Comparison of ENCODE assay signal across 1 cellular context in genomic region chr17:46822388-46822921, GRCh38.
TF ChIP-seq lines count a peak whose summit lies in the region.

No MANE protein-coding gene starts in this region.

TF ChIP-seq in K562, 482 proteins besides CTCF, POLR2A, EP300 and RAD21 (continued from another document and continues in another):
- TF ChIP-seq E4F1 (CRISPR knock-in tag; IDR thresholded peaks at IDR 0.05; ENCODE audit: borderline replicate concordance): no peak
- no peak for TF ChIP-seq FIP1L1 (IDR thresholded peaks at IDR 0.05; ENCODE audit: low read depth, low read length, poor library complexity, severe bottlenecking)
- TF ChIP-seq ZNF398 (CRISPR knock-in tag; IDR thresholded peaks at IDR 0.05): no peak
- no peak for TF ChIP-seq CCAR2 (IDR thresholded peaks at IDR 0.05; ENCODE audit: low read depth, low read length)
- TF ChIP-seq NFIC (IDR thresholded peaks at IDR 0.05): peak; percentile 31; the same call in 1 of the 2 replicates
- TF ChIP-seq RBM15 (IDR thresholded peaks at IDR 0.05; ENCODE audit: insufficient read depth, low read length): no peak
- TF ChIP-seq, protein P1, sequence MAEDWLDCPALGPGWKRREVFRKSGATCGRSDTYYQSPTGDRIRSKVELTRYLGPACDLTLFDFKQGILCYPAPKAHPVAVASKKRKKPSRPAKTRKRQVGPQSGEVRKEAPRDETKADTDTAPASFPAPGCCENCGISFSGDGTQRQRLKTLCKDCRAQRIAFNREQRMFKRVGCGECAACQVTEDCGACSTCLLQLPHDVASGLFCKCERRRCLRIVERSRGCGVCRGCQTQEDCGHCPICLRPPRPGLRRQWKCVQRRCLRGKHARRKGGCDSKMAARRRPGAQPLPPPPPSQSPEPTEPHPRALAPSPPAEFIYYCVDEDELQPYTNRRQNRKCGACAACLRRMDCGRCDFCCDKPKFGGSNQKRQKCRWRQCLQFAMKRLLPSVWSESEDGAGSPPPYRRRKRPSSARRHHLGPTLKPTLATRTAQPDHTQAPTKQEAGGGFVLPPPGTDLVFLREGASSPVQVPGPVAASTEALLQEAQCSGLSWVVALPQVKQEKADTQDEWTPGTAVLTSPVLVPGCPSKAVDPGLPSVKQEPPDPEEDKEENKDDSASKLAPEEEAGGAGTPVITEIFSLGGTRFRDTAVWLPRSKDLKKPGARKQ (CRISPR knock-in tag; IDR thresholded peaks at IDR 0.05): no peak
- no peak for TF ChIP-seq KDM2B (CRISPR knock-in tag; IDR thresholded peaks at IDR 0.05)
- peak; percentile 95 for TF ChIP-seq ZBTB33 (CRISPR knock-in tag; IDR thresholded peaks at IDR 0.05)
- TF ChIP-seq MAZ (CRISPR knock-in tag; conservative IDR thresholded peaks at IDR 0.05 in 1 of 2, IDR thresholded peaks at IDR 0.05 in 1 of 2): peak in 1 of 2 experiments; percentile 26; a peak in 1 of 4 replicates
- TF ChIP-seq SRSF3 (IDR thresholded peaks at IDR 0.05; ENCODE audit: insufficient read depth, low read length): no peak
- no peak for TF ChIP-seq ZNF766 (CRISPR knock-in tag; conservative IDR thresholded peaks at IDR 0.05)
- no peak for TF ChIP-seq NFATC3 (IDR thresholded peaks at IDR 0.05)
- no peak for TF ChIP-seq PTTG1 (tag; IDR thresholded peaks at IDR 0.05; ENCODE audit: low read depth)
- no peak for TF ChIP-seq KLF16 (IDR thresholded peaks at IDR 0.05)
- TF ChIP-seq NRF1 (conservative IDR thresholded peaks at IDR 0.05 in 1 of 2, IDR thresholded peaks at IDR 0.05 in 1 of 2): peak; percentile 52 to 62
- peak; percentile 42; the same call in 1 of the 2 replicates for TF ChIP-seq EGR1 (conservative IDR thresholded peaks at IDR 0.05)
- no peak for TF ChIP-seq NR4A1 (CRISPR knock-in tag; IDR thresholded peaks at IDR 0.05)
- 0 out of 2 replicates have a peak, but pooled peaks have one; percentile 26 for TF ChIP-seq NR4A1 (tag; IDR thresholded peaks at IDR 0.05)
- 0 out of 2 replicates have a peak, but pooled peaks have one; percentile 26 for TF ChIP-seq JUN (IDR thresholded peaks at IDR 0.05; ENCODE audit: borderline replicate concordance, low read depth, low read length)
- 0 out of 2 replicates have a peak, but pooled peaks have one; percentile 25 for TF ChIP-seq JUN (CRISPR knock-in tag; IDR thresholded peaks at IDR 0.05; ENCODE audit: borderline replicate concordance)
- TF ChIP-seq AFF1 (IDR thresholded peaks at IDR 0.05; ENCODE audit: low read depth in 1 of 2, partially characterized antibody in 2 of 2): no peak
- TF ChIP-seq CC2D1A (IDR thresholded peaks at IDR 0.05): peak; percentile 54; the same call in 1 of the 2 replicates
- TF ChIP-seq, protein P2, sequence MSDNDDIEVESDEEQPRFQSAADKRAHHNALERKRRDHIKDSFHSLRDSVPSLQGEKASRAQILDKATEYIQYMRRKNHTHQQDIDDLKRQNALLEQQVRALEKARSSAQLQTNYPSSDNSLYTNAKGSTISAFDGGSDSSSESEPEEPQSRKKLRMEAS (CRISPR knock-in tag; IDR thresholded peaks at IDR 0.05): 0 out of 2 replicates have a peak, but pooled peaks have one; percentile 40
- no peak for TF ChIP-seq ZFP1 (CRISPR knock-in tag; IDR thresholded peaks at IDR 0.05)
- TF ChIP-seq STAT5B (CRISPR knock-in tag; IDR thresholded peaks at IDR 0.05): no peak
- no peak for TF ChIP-seq FOXK2 (conservative IDR thresholded peaks at IDR 0.05 in 1 of 2, IDR thresholded peaks at IDR 0.05 in 1 of 2; ENCODE audit: low read depth in 2 of 2)
- TF ChIP-seq SIRT6 (IDR thresholded peaks at IDR 0.05; ENCODE audit: low read depth, low read length): no peak
- no peak for TF ChIP-seq PHB (CRISPR knock-in tag; IDR thresholded peaks at IDR 0.05)
- TF ChIP-seq FUS (optimal IDR thresholded peaks at IDR 0.05; ENCODE audit: low read depth, low read length): no peak
- TF ChIP-seq, protein P3, sequence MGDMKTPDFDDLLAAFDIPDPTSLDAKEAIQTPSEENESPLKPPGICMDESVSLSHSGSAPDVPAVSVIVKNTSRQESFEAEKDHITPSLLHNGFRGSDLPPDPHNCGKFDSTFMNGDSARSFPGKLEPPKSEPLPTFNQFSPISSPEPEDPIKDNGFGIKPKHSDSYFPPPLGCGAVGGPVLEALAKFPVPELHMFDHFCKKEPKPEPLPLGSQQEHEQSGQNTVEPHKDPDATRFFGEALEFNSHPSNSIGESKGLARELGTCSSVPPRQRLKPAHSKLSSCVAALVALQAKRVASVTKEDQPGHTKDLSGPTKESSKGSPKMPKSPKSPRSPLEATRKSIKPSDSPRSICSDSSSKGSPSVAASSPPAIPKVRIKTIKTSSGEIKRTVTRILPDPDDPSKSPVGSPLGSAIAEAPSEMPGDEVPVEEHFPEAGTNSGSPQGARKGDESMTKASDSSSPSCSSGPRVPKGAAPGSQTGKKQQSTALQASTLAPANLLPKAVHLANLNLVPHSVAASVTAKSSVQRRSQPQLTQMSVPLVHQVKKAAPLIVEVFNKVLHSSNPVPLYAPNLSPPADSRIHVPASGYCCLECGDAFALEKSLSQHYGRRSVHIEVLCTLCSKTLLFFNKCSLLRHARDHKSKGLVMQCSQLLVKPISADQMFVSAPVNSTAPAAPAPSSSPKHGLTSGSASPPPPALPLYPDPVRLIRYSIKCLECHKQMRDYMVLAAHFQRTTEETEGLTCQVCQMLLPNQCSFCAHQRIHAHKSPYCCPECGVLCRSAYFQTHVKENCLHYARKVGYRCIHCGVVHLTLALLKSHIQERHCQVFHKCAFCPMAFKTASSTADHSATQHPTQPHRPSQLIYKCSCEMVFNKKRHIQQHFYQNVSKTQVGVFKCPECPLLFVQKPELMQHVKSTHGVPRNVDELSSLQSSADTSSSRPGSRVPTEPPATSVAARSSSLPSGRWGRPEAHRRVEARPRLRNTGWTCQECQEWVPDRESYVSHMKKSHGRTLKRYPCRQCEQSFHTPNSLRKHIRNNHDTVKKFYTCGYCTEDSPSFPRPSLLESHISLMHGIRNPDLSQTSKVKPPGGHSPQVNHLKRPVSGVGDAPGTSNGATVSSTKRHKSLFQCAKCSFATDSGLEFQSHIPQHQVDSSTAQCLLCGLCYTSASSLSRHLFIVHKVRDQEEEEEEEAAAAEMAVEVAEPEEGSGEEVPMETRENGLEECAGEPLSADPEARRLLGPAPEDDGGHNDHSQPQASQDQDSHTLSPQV (IDR thresholded peaks at IDR 0.05): 0 out of 2 replicates have a peak, but pooled peaks have one; percentile 30
- TF ChIP-seq FOXA3 (CRISPR knock-in tag; conservative IDR thresholded peaks at IDR 0.05 in 1 of 2, IDR thresholded peaks at IDR 0.05 in 1 of 2): 0 out of 4 replicates have a peak, but pooled peaks of 1 of the 2 experiments have one; percentile 24
- TF ChIP-seq ARID1B (IDR thresholded peaks at IDR 0.05): 0 out of 2 replicates have a peak, but pooled peaks have one; percentile 15
- TF ChIP-seq, protein P4, sequence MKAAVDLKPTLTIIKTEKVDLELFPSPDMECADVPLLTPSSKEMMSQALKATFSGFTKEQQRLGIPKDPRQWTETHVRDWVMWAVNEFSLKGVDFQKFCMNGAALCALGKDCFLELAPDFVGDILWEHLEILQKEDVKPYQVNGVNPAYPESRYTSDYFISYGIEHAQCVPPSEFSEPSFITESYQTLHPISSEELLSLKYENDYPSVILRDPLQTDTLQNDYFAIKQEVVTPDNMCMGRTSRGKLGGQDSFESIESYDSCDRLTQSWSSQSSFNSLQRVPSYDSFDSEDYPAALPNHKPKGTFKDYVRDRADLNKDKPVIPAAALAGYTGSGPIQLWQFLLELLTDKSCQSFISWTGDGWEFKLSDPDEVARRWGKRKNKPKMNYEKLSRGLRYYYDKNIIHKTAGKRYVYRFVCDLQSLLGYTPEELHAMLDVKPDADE (conservative IDR thresholded peaks at IDR 0.05; ENCODE audit: control insufficient read depth, low read depth, low read length): peak; percentile 44; the same call in 1 of the 2 replicates
- TF ChIP-seq POLR2B (IDR thresholded peaks at IDR 0.05; ENCODE audit: low read depth, partially characterized antibody): no peak
- peak; percentile 40; the same call in 1 of the 2 replicates for TF ChIP-seq L3MBTL2 (IDR thresholded peaks at IDR 0.05)
- no peak for TF ChIP-seq ZNF79 (CRISPR knock-in tag; IDR thresholded peaks at IDR 0.05; ENCODE audit: low read depth)
- no peak for TF ChIP-seq U2AF1 (optimal IDR thresholded peaks at IDR 0.05; ENCODE audit: low read depth, low read length)
- no peak for TF ChIP-seq ZNF197 (CRISPR knock-in tag; IDR thresholded peaks at IDR 0.05; ENCODE audit: low read depth)
- TF ChIP-seq TSC22D4 (tag; IDR thresholded peaks at IDR 0.05): no peak
- no peak for TF ChIP-seq NCOA1 (IDR thresholded peaks at IDR 0.05; ENCODE audit: low read depth)
- TF ChIP-seq ADNP (tag; IDR thresholded peaks at IDR 0.05): peak; percentile 62; the same call in 1 of the 2 replicates
- TF ChIP-seq, protein P5, sequence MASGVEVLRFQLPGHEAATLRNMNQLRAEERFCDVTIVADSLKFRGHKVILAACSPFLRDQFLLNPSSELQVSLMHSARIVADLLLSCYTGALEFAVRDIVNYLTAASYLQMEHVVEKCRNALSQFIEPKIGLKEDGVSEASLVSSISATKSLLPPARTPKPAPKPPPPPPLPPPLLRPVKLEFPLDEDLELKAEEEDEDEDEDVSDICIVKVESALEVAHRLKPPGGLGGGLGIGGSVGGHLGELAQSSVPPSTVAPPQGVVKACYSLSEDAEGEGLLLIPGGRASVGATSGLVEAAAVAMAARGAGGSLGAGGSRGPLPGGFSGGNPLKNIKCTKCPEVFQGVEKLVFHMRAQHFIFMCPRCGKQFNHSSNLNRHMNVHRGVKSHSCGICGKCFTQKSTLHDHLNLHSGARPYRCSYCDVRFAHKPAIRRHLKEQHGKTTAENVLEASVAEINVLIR (CRISPR knock-in tag; IDR thresholded peaks at IDR 0.05): no peak
- TF ChIP-seq STAG1 (CRISPR knock-in tag; IDR thresholded peaks at IDR 0.05; ENCODE audit: borderline replicate concordance): no peak; the same call in 1 of the 2 replicates
